Comparison of ENCODE assay signal across 1 cellular context in the genomic region with DNA sequence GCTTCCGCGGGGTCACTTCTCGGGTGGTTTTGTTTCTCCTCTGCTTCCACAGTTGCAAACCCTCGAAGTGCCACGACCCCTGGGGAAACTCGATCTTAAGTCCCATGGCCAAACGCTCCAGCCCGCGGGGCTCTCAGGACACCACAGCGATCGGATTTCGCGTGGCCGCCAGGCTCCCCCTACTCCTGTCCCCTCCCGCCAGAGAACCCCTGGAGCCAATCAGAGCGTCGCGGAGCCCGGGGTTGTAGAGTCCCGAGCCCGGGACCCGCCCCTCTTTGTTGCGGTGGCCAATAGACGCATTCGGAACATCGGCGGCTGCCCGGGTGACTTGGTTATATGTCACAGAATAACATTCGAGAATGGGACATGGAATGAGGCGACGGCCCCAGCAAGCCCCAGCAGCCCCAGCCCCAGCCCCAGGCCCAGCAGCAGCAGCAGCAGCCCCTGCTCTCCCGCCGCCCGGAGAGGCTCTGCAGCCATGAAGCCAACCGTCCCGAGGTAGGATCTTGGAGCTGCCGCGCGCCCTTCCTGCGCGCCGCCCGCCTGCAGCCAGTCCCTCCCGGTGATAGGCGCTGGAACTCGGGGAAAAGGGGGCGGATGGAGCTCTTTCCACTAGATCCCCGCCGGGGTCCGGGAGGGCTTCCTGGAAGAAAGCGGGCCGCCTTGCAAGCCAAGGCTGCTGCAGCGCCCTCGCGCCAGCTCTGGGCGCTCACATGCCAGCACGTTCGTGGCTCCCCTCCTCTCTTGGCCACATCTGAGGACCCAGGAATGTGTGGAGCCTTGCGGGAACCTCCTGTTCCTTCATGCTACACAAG.
TF ChIP-seq lines count a peak whose summit lies in the region.

A gene (plus strand): TSS at position 299 of the 815 bp plus-strand sequence. CDS start 1,002 bp downstream, outside the sequence.

TF ChIP-seq in HEK293, 187 proteins besides CTCF, POLR2A, EP300 and RAD21 (continued from another document and continues in another):
- TF ChIP-seq, protein P1, sequence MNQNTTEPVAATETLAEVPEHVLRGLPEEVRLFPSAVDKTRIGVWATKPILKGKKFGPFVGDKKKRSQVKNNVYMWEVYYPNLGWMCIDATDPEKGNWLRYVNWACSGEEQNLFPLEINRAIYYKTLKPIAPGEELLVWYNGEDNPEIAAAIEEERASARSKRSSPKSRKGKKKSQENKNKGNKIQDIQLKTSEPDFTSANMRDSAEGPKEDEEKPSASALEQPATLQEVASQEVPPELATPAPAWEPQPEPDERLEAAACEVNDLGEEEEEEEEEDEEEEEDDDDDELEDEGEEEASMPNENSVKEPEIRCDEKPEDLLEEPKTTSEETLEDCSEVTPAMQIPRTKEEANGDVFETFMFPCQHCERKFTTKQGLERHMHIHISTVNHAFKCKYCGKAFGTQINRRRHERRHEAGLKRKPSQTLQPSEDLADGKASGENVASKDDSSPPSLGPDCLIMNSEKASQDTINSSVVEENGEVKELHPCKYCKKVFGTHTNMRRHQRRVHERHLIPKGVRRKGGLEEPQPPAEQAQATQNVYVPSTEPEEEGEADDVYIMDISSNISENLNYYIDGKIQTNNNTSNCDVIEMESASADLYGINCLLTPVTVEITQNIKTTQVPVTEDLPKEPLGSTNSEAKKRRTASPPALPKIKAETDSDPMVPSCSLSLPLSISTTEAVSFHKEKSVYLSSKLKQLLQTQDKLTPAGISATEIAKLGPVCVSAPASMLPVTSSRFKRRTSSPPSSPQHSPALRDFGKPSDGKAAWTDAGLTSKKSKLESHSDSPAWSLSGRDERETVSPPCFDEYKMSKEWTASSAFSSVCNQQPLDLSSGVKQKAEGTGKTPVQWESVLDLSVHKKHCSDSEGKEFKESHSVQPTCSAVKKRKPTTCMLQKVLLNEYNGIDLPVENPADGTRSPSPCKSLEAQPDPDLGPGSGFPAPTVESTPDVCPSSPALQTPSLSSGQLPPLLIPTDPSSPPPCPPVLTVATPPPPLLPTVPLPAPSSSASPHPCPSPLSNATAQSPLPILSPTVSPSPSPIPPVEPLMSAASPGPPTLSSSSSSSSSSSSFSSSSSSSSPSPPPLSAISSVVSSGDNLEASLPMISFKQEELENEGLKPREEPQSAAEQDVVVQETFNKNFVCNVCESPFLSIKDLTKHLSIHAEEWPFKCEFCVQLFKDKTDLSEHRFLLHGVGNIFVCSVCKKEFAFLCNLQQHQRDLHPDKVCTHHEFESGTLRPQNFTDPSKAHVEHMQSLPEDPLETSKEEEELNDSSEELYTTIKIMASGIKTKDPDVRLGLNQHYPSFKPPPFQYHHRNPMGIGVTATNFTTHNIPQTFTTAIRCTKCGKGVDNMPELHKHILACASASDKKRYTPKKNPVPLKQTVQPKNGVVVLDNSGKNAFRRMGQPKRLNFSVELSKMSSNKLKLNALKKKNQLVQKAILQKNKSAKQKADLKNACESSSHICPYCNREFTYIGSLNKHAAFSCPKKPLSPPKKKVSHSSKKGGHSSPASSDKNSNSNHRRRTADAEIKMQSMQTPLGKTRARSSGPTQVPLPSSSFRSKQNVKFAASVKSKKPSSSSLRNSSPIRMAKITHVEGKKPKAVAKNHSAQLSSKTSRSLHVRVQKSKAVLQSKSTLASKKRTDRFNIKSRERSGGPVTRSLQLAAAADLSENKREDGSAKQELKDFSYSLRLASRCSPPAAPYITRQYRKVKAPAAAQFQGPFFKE (tag by site-specific recombination; IDR thresholded peaks at IDR 0.05; ENCODE audit: borderline replicate concordance), result no peak
- TF ChIP-seq ZNF10 (tag by site-specific recombination; IDR thresholded peaks at IDR 0.05) (no peak), ZNF473 (tag by site-specific recombination; IDR thresholded peaks at IDR 0.05) (no peak), ZNF501 (tag by site-specific recombination; IDR thresholded peaks at IDR 0.05) (peak; percentile 60), SP3 (tag by site-specific recombination; IDR thresholded peaks at IDR 0.05) (peak; percentile 52), ZNF600 (tag by site-specific recombination; IDR thresholded peaks at IDR 0.05) (peak; percentile 65), GLIS2 (tag by site-specific recombination; IDR thresholded peaks at IDR 0.05) (peak; percentile 53), ZBTB17 (tag by site-specific recombination; IDR thresholded peaks at IDR 0.05) (peak; percentile 54), ZNF302 (tag by site-specific recombination; IDR thresholded peaks at IDR 0.05; ENCODE audit: low read depth) (no peak), KLF1 (tag by site-specific recombination; IDR thresholded peaks at IDR 0.05) (no peak), ZNF175 (tag by site-specific recombination; IDR thresholded peaks at IDR 0.05) (no peak), ZNF37A (tag by site-specific recombination; IDR thresholded peaks at IDR 0.05) (no peak), ZNF146 (tag by site-specific recombination; IDR thresholded peaks at IDR 0.05) (no peak), ZNF423 (tag by site-specific recombination; IDR thresholded peaks at IDR 0.05) (no peak), ZBTB20 (tag by site-specific recombination; IDR thresholded peaks at IDR 0.05) (peak; percentile 71), ZNF792 (tag by site-specific recombination; IDR thresholded peaks at IDR 0.05) (no peak), MEIS1 (CRISPR knock-in tag; IDR thresholded peaks at IDR 0.05; ENCODE audit: borderline replicate concordance) (no peak), ZNF677 (tag by site-specific recombination; IDR thresholded peaks at IDR 0.05) (no peak), ZSCAN30 (tag by site-specific recombination; IDR thresholded peaks at IDR 0.05) (peak; percentile 77), ZNF132 (tag by site-specific recombination; IDR thresholded peaks at IDR 0.05; ENCODE audit: borderline replicate concordance) (no peak), ZNF335 (tag by site-specific recombination; conservative IDR thresholded peaks at IDR 0.05) (peak; percentile 95), KLF7 (tag by site-specific recombination; IDR thresholded peaks at IDR 0.05; ENCODE audit: borderline replicate concordance) (no peak), ZNF777 (tag by site-specific recombination; IDR thresholded peaks at IDR 0.05; ENCODE audit: borderline replicate concordance) (no peak), HOXD13 (CRISPR knock-in tag; IDR thresholded peaks at IDR 0.05; ENCODE audit: borderline replicate concordance) (no peak), ZNF341 (tag by site-specific recombination; IDR thresholded peaks at IDR 0.05; ENCODE audit: low read depth) (peak; percentile 71), ZNF248 (tag by site-specific recombination; IDR thresholded peaks at IDR 0.05) (no peak), ZNF621 (tag by site-specific recombination; IDR thresholded peaks at IDR 0.05) (no peak), ZNF324 (tag by site-specific recombination; IDR thresholded peaks at IDR 0.05) (peak; percentile 23; the same call in 1 of the 2 replicates), ZNF549 (tag by site-specific recombination; IDR thresholded peaks at IDR 0.05) (no peak), YY2 (tag by site-specific recombination; IDR thresholded peaks at IDR 0.05) (no peak)
- TF ChIP-seq, protein P2, sequence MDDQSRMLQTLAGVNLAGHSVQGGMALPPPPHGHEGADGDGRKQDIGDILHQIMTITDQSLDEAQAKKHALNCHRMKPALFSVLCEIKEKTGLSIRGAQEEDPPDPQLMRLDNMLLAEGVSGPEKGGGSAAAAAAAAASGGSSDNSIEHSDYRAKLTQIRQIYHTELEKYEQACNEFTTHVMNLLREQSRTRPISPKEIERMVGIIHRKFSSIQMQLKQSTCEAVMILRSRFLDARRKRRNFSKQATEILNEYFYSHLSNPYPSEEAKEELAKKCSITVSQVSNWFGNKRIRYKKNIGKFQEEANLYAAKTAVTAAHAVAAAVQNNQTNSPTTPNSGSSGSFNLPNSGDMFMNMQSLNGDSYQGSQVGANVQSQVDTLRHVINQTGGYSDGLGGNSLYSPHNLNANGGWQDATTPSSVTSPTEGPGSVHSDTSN (CRISPR knock-in tag; IDR thresholded peaks at IDR 0.05), result no peak
- TF ChIP-seq, protein P3, sequence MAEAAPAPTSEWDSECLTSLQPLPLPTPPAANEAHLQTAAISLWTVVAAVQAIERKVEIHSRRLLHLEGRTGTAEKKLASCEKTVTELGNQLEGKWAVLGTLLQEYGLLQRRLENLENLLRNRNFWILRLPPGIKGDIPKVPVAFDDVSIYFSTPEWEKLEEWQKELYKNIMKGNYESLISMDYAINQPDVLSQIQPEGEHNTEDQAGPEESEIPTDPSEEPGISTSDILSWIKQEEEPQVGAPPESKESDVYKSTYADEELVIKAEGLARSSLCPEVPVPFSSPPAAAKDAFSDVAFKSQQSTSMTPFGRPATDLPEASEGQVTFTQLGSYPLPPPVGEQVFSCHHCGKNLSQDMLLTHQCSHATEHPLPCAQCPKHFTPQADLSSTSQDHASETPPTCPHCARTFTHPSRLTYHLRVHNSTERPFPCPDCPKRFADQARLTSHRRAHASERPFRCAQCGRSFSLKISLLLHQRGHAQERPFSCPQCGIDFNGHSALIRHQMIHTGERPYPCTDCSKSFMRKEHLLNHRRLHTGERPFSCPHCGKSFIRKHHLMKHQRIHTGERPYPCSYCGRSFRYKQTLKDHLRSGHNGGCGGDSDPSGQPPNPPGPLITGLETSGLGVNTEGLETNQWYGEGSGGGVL (tag by site-specific recombination; IDR thresholded peaks at IDR 0.05), result no peak
- TF ChIP-seq, protein P4, sequence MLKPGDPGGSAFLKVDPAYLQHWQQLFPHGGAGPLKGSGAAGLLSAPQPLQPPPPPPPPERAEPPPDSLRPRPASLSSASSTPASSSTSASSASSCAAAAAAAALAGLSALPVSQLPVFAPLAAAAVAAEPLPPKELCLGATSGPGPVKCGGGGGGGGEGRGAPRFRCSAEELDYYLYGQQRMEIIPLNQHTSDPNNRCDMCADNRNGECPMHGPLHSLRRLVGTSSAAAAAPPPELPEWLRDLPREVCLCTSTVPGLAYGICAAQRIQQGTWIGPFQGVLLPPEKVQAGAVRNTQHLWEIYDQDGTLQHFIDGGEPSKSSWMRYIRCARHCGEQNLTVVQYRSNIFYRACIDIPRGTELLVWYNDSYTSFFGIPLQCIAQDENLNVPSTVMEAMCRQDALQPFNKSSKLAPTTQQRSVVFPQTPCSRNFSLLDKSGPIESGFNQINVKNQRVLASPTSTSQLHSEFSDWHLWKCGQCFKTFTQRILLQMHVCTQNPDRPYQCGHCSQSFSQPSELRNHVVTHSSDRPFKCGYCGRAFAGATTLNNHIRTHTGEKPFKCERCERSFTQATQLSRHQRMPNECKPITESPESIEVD (tag by site-specific recombination; IDR thresholded peaks at IDR 0.05), result no peak
- TF ChIP-seq, protein P5, sequence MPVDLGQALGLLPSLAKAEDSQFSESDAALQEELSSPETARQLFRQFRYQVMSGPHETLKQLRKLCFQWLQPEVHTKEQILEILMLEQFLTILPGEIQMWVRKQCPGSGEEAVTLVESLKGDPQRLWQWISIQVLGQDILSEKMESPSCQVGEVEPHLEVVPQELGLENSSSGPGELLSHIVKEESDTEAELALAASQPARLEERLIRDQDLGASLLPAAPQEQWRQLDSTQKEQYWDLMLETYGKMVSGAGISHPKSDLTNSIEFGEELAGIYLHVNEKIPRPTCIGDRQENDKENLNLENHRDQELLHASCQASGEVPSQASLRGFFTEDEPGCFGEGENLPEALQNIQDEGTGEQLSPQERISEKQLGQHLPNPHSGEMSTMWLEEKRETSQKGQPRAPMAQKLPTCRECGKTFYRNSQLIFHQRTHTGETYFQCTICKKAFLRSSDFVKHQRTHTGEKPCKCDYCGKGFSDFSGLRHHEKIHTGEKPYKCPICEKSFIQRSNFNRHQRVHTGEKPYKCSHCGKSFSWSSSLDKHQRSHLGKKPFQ (tag by site-specific recombination; IDR thresholded peaks at IDR 0.05), result no peak
- TF ChIP-seq, protein P6, sequence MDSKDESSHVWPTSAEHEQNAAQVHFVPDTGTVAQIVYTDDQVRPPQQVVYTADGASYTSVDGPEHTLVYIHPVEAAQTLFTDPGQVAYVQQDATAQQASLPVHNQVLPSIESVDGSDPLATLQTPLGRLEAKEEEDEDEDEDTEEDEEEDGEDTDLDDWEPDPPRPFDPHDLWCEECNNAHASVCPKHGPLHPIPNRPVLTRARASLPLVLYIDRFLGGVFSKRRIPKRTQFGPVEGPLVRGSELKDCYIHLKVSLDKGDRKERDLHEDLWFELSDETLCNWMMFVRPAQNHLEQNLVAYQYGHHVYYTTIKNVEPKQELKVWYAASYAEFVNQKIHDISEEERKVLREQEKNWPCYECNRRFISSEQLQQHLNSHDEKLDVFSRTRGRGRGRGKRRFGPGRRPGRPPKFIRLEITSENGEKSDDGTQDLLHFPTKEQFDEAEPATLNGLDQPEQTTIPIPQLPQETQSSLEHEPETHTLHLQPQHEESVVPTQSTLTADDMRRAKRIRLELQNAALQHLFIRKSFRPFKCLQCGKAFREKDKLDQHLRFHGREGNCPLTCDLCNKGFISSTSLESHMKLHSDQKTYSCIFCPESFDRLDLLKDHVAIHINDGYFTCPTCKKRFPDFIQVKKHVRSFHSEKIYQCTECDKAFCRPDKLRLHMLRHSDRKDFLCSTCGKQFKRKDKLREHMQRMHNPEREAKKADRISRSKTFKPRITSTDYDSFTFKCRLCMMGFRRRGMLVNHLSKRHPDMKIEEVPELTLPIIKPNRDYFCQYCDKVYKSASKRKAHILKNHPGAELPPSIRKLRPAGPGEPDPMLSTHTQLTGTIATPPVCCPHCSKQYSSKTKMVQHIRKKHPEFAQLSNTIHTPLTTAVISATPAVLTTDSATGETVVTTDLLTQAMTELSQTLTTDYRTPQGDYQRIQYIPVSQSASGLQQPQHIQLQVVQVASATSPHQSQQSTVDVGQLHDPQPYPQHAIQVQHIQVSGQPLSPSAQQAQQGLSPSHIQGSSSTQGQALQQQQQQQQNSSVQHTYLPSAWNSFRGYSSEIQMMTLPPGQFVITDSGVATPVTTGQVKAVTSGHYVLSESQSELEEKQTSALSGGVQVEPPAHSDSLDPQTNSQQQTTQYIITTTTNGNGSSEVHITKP (tag by site-specific recombination; IDR thresholded peaks at IDR 0.05), result peak; percentile 85
- TF ChIP-seq, protein P7, sequence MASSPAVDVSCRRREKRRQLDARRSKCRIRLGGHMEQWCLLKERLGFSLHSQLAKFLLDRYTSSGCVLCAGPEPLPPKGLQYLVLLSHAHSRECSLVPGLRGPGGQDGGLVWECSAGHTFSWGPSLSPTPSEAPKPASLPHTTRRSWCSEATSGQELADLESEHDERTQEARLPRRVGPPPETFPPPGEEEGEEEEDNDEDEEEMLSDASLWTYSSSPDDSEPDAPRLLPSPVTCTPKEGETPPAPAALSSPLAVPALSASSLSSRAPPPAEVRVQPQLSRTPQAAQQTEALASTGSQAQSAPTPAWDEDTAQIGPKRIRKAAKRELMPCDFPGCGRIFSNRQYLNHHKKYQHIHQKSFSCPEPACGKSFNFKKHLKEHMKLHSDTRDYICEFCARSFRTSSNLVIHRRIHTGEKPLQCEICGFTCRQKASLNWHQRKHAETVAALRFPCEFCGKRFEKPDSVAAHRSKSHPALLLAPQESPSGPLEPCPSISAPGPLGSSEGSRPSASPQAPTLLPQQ (tag by site-specific recombination; IDR thresholded peaks at IDR 0.05), result peak; percentile 22; the same call in 1 of the 2 replicates
- TF ChIP-seq, protein P8, sequence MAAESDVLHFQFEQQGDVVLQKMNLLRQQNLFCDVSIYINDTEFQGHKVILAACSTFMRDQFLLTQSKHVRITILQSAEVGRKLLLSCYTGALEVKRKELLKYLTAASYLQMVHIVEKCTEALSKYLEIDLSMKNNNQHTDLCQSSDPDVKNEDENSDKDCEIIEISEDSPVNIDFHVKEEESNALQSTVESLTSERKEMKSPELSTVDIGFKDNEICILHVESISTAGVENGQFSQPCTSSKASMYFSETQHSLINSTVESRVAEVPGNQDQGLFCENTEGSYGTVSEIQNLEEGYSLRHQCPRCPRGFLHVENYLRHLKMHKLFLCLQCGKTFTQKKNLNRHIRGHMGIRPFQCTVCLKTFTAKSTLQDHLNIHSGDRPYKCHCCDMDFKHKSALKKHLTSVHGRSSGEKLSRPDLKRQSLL (tag by site-specific recombination; IDR thresholded peaks at IDR 0.05), result no peak
